ENCODE assay signal across 24 cellular contexts in the genomic region with DNA sequence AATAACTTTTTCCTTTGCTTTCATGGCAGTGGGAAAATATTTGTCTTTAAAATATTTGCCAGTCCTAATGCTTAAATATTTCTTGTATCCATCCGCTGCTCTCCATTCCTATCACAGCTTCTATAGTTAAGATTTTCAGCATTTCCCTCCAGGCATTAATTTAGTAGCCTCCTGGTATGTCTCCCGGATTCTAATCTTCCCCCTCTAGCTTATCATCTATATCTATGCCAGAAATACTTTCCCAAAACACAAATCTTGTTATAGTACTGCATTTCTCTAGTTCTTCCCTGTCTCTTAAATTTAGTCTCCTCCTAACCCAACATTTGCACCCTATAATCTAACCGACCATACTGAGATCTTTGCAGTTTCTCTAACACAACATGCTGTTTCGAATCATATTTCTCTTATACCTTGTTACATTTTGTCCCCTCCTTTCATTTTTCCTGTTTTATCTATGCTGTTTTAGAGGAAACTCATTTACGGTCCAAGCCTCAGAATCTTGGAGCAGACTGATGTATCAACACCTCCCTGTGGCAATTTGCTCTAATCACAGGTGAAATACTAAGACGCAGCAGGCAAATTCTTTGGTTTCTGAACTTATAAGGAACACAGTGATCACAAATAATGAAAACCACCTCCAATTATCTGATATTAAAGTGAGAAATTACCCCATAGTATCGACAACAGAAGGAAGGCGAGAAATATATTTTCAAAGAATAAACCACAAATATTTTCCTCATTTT. TPM values are rescaled to one million over a fixed set of nuclear protein-coding genes. Genes with fewer than 3 reads are reported as not detected.
"Had no signal": no experiment of that assay in that cellular context is flagged by ENCODE, and none has a peak within 500 bp of the region (broad histone marks: within the 10 kb centered on the region; RNA-seq: fewer than 3 reads in every experiment).

No MANE protein-coding gene starts in this region.

- H3K27ac ChIP-seq: epithelial cell of prostate, esophagus squamous epithelium, gastroesophageal sphincter, left lung, lower lobe of right lung, parathyroid adenoma, psoas muscle, spleen, testis, tibial nerve had no signal

- H3K4me1 Mint-ChIP-seq: immature natural killer cell; memory B cell; naive B cell; nephron; stimulated activated naive B cell treated with anti-CD40 and anti-IgM and Interleukin-4, amounts not matched to agents 10 μg/mL and 1 μg/mL and 100 μg/mL, for 72 hours; stimulated activated naive CD8-positive, alpha-beta T cell treated with anti-CD3 and anti-CD28 coated beads, Interleukin-15, amount 100 ng/mL, for 72 hours had no signal

- H3K9me3 ChIP-seq: esophagus squamous epithelium, gastroesophageal sphincter, left lung, lower lobe of right lung, testis, tibial nerve had no signal

- ATAC-seq: gastroesophageal sphincter; left lung; lower lobe of right lung; psoas muscle; sciatic nerve; stimulated activated naive B cell treated with anti-CD40 and anti-IgM and Interleukin-4, amounts not matched to agents 10 μg/mL and 1 μg/mL and 100 μg/mL, for 72 hours; stimulated activated naive CD8-positive, alpha-beta T cell treated with anti-CD3 and anti-CD28 coated beads, Interleukin-15, amount 100 ng/mL, for 72 hours had no signal

- H3K27me3 Mint-ChIP-seq: memory B cell; naive B cell; stimulated activated naive B cell treated with anti-CD40 and anti-IgM and Interleukin-4, amounts not matched to agents 10 μg/mL and 1 μg/mL and 100 μg/mL, for 72 hours; stimulated activated naive CD8-positive, alpha-beta T cell treated with anti-CD3 and anti-CD28 coated beads, Interleukin-15, amount 100 ng/mL, for 72 hours had no signal

- H3K79me2 ChIP-seq: parathyroid adenoma had no signal

- H3K36me3 ChIP-seq: esophagus squamous epithelium, gastroesophageal sphincter, left lung, lower lobe of right lung, spleen, tibial nerve had no signal

- H2AFZ ChIP-seq: parathyroid adenoma had no signal

- H3K9ac ChIP-seq: parathyroid adenoma had no signal

- H3K27ac Mint-ChIP-seq: immature natural killer cell; memory B cell; nephron; stimulated activated naive B cell treated with anti-CD40 and anti-IgM and Interleukin-4, amounts not matched to agents 10 μg/mL and 1 μg/mL and 100 μg/mL, for 72 hours; stimulated activated naive CD8-positive, alpha-beta T cell treated with anti-CD3 and anti-CD28 coated beads, Interleukin-15, amount 100 ng/mL, for 72 hours had no signal

- H3K9me3 Mint-ChIP-seq: stimulated activated naive B cell treated with anti-CD40 and anti-IgM and Interleukin-4, amounts not matched to agents 10 μg/mL and 1 μg/mL and 100 μg/mL, for 72 hours had no signal

- H3K4me1 ChIP-seq: esophagus squamous epithelium, gastroesophageal sphincter, left lung, lower lobe of right lung, parathyroid adenoma, psoas muscle, spleen, testis, tibial nerve had no signal

- H3K27me3 ChIP-seq: esophagus squamous epithelium, left lung, spleen, testis, tibial nerve had no signal

- H3K4me3 ChIP-seq: esophagus squamous epithelium, gastroesophageal sphincter, left lung, lower lobe of right lung, psoas muscle, spleen, testis, tibial nerve had no signal

- H3K4me3 Mint-ChIP-seq: immature natural killer cell; memory B cell; naive B cell; nephron; stimulated activated naive B cell treated with anti-CD40 and anti-IgM and Interleukin-4, amounts not matched to agents 10 μg/mL and 1 μg/mL and 100 μg/mL, for 72 hours; stimulated activated naive CD8-positive, alpha-beta T cell treated with anti-CD3 and anti-CD28 coated beads, Interleukin-15, amount 100 ng/mL, for 72 hours had no signal

- DNase-seq: effector memory CD4-positive, alpha-beta T cell; esophagus squamous epithelium; foreskin fibroblast; immature natural killer cell; left lung; lower lobe of right lung; naive B cell; psoas muscle; retina; spleen; stimulated activated CD4-positive, alpha-beta T cell treated with anti-CD3 and anti-CD28 coated beads, Interleukin-15, amount 100 ng/mL, for 24 hours; stimulated activated CD4-positive, alpha-beta T cell treated with anti-CD3 and anti-CD28 coated beads, Interleukin-1b, Interleukin-23, amount 100 ng/mL, for 48 hours; stimulated activated CD4-positive, alpha-beta T cell treated with anti-CD3 and anti-CD28 coated beads, Interleukin-4, amount 100 ng/mL, for 4 hours; stimulated activated naive B cell treated with anti-CD40 and anti-IgM and Interleukin-4, amounts not matched to agents 10 μg/mL and 1 μg/mL and 100 μg/mL, for 72 hours; stimulated activated naive CD8-positive, alpha-beta T cell treated with anti-CD3 and anti-CD28 coated beads, Interleukin-15, amount 100 ng/mL, for 72 hours; testis had no signal

- H3K36me3 Mint-ChIP-seq: immature natural killer cell; memory B cell; naive B cell; stimulated activated naive B cell treated with anti-CD40 and anti-IgM and Interleukin-4, amounts not matched to agents 10 μg/mL and 1 μg/mL and 100 μg/mL, for 72 hours had no signal

RNA-seq across cellular contexts. Expression of a gene that starts 10.3 kb away (rescaled TPM):
- total RNA-seq: subcutaneous adipose tissue had no signal
